ENCODE assay signal across 18 cellular contexts in genomic region chr6:114151070-114151685, GRCh38.
"Had no signal": no experiment of that assay in that cellular context is flagged by ENCODE, and none has a peak within 500 bp of the region (broad histone marks: within the 10 kb centered on the region; RNA-seq: fewer than 3 reads in every experiment).

No MANE protein-coding gene starts in this region.

- DNase-seq: dermis blood vessel endothelial cell; effector CD4-positive, alpha-beta T cell; endodermal cell; erythroblast; foreskin melanocyte; heart left ventricle; left colon; left ventricle myocardium superior; mesendoderm; naive thymus-derived CD4-positive, alpha-beta T cell; nephron progenitor cell; stimulated activated CD4-positive, alpha-beta T cell treated with anti-CD3 and anti-CD28 coated beads, Interleukin-2, amount 100 ng/mL, for 24 hours; stimulated activated CD4-positive, alpha-beta T cell treated with anti-CD3 and anti-CD28 coated beads, Interleukin-4, amount 100 ng/mL, for 4 hours; stimulated activated naive B cell treated with anti-CD40 and anti-IgM and Interleukin-4, amounts not matched to agents 10 μg/mL and 1 μg/mL and 100 μg/mL, for 72 hours; stomach; substantia nigra; thyroid gland had no signal

- ATAC-seq: heart left ventricle; left colon; left ventricle myocardium superior; naive thymus-derived CD4-positive, alpha-beta T cell; sciatic nerve; stimulated activated naive B cell treated with anti-CD40 and anti-IgM and Interleukin-4, amounts not matched to agents 10 μg/mL and 1 μg/mL and 100 μg/mL, for 72 hours had no signal
